Comparison of ENCODE assay signal across 21 cellular contexts in the genomic region with DNA sequence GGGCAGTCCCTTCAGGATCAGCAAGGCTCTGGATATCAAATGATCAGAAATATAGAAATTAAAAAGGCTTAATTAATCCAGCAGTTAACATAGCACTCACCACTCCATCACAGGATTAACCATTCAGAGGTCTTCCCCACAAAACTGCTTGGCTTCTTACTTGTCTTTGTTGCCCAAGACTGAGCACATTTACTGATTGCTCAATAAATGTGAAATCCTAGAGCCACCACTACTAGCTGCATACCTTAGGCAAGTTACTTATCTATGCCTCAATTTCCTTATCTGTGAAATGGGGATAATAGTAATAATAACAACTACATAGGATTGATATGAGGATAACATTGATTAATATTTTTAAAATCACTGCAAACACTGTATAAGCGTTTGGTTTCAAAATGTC.
"Had no signal": no experiment of that assay in that cellular context is flagged by ENCODE, and none has a peak within 500 bp of the region (broad histone marks: within the 10 kb centered on the region; RNA-seq: fewer than 3 reads in every experiment).

No MANE protein-coding gene starts in this region.

- ATAC-seq: activated CD8-positive, alpha-beta T cell treated with anti-CD3 and anti-CD28 coated beads for 36 hours; activated naive CD8-positive, alpha-beta T cell treated with anti-CD3 and anti-CD28 coated beads, Interleukin-2, amount 50 U/mL, for 24 hours; activated T-cell treated with anti-CD3 and anti-CD28 coated beads, Interleukin-2, amount 50 U/mL, for 4 hours; activated T-helper 17 cell treated with anti-CD3 and anti-CD28 coated beads, Interleukin-2, amount 50 U/mL, for 72 hours; left lobe of liver; naive thymus-derived CD8-positive, alpha-beta T cell; pancreas had no signal

- DNase-seq: activated B cell treated with CpG ODN at 0.5 μM for 24 hours; activated CD4-positive, alpha-beta T cell treated with anti-CD3 and anti-CD28 coated beads, Interleukin-2, amount 50 U/mL, for 1 hour; activated CD8-positive, alpha-beta T cell treated with anti-CD3 and anti-CD28 coated beads for 36 hours; activated gamma-delta T cell treated with Interleukin-2 at 50 U/mL for 16 hours; activated naive CD4-positive, alpha-beta T cell treated with anti-CD3 and anti-CD28 coated beads, Interleukin-2, amount 50 U/mL, for 16 hours; activated naive CD8-positive, alpha-beta T cell treated with anti-CD3 and anti-CD28 coated beads, Interleukin-2, amount 50 U/mL, for 24 hours; activated T-cell treated with anti-CD3 and anti-CD28 coated beads, Interleukin-2, amount 50 U/mL, for 4 hours; dermis blood vessel endothelial cell; effector CD4-positive, alpha-beta T cell; esophagus squamous epithelium; kidney glomerular epithelial cell; midbrain; naive thymus-derived CD8-positive, alpha-beta T cell; nucleus accumbens; pancreas; right cardiac atrium; stimulated activated CD4-positive, alpha-beta T cell treated with anti-CD3 and anti-CD28 coated beads, Interleukin-12 subunit alpha, Interleukin-12 subunit beta, amount 100 ng/mL, for 4 hours; stimulated activated CD4-positive, alpha-beta T cell treated with anti-CD3 and anti-CD28 coated beads, Interleukin-4, amount 100 ng/mL, for 1 hour; T-helper 2 cell had no signal
